ENCODE assay signal across 1 cellular context in genomic region chr3:72462611-72463011, GRCh38.
TF ChIP-seq lines count a peak whose summit lies in the region.

No MANE protein-coding gene starts in this region.

TF ChIP-seq in HepG2, 621 proteins besides CTCF, POLR2A, EP300 and RAD21 (continued from another document and continues in another):
- no peak for TF ChIP-seq PAX8 (CRISPR knock-in tag; IDR thresholded peaks at IDR 0.05; ENCODE audit: borderline replicate concordance)
- no peak for TF ChIP-seq XBP1 (CRISPR knock-in tag; IDR thresholded peaks at IDR 0.05)
- TF ChIP-seq ZFP37 (CRISPR knock-in tag; IDR thresholded peaks at IDR 0.05; ENCODE audit: borderline replicate concordance): no peak
- TF ChIP-seq ZNF670 (CRISPR knock-in tag; IDR thresholded peaks at IDR 0.05; ENCODE audit: borderline replicate concordance): peak; percentile 55; the same call in 1 of the 2 replicates
- TF ChIP-seq ZNF850 (CRISPR knock-in tag; conservative IDR thresholded peaks at IDR 0.05): no peak
- 0 out of 2 replicates have a peak, but pooled peaks have one; percentile 45 for TF ChIP-seq ZNF205 (CRISPR knock-in tag; IDR thresholded peaks at IDR 0.05)
- TF ChIP-seq RCOR2 (CRISPR knock-in tag; IDR thresholded peaks at IDR 0.05): peak; percentile 89
- TF ChIP-seq AGO1 (IDR thresholded peaks at IDR 0.05; ENCODE audit: low read depth, low read length, poor library complexity, severe bottlenecking): no peak
- no peak for TF ChIP-seq ZNF678 (CRISPR knock-in tag; IDR thresholded peaks at IDR 0.05)
- TF ChIP-seq TBX2 (CRISPR knock-in tag; IDR thresholded peaks at IDR 0.05; ENCODE audit: borderline replicate concordance): peak; percentile 69; the same call in 1 of the 2 replicates
- TF ChIP-seq TFDP2 (CRISPR knock-in tag; IDR thresholded peaks at IDR 0.05): peak; percentile 45; the same call in 1 of the 2 replicates
- TF ChIP-seq SMAD3 (CRISPR knock-in tag; IDR thresholded peaks at IDR 0.05): peak; percentile 55; the same call in 1 of the 2 replicates
- TF ChIP-seq MBD4 (IDR thresholded peaks at IDR 0.05; ENCODE audit: borderline replicate concordance, low read length): no peak
- peak; percentile 60; the same call in 1 of the 2 replicates for TF ChIP-seq ZNF644 (CRISPR knock-in tag; IDR thresholded peaks at IDR 0.05; ENCODE audit: low read depth)
- TF ChIP-seq ZNF597 (CRISPR knock-in tag; IDR thresholded peaks at IDR 0.05): no peak
- TF ChIP-seq ZNF33B (CRISPR knock-in tag; IDR thresholded peaks at IDR 0.05): no peak
- no peak for TF ChIP-seq MLXIP (CRISPR knock-in tag; IDR thresholded peaks at IDR 0.05; ENCODE audit: borderline replicate concordance)
- no peak for TF ChIP-seq HNRNPH1 (optimal IDR thresholded peaks at IDR 0.05; ENCODE audit: low read depth, low read length)
- no peak for TF ChIP-seq ZNF703 (CRISPR knock-in tag; IDR thresholded peaks at IDR 0.05; ENCODE audit: borderline replicate concordance)
- TF ChIP-seq ZNF878 (CRISPR knock-in tag; IDR thresholded peaks at IDR 0.05): no peak; the same call in 1 of the 2 replicates
- TF ChIP-seq ZBTB1 (CRISPR knock-in tag; IDR thresholded peaks at IDR 0.05; ENCODE audit: borderline replicate concordance): no peak
- TF ChIP-seq RXRB (CRISPR knock-in tag; IDR thresholded peaks at IDR 0.05; ENCODE audit: borderline replicate concordance): peak; percentile 93
- TF ChIP-seq ZBTB49 (CRISPR knock-in tag; IDR thresholded peaks at IDR 0.05; ENCODE audit: borderline replicate concordance): no peak
- 0 out of 2 replicates have a peak, but pooled peaks have one; percentile 40 for TF ChIP-seq KDM2A (CRISPR knock-in tag; IDR thresholded peaks at IDR 0.05; ENCODE audit: borderline replicate concordance, low read depth)
- TF ChIP-seq ZNF746 (CRISPR knock-in tag; IDR thresholded peaks at IDR 0.05): 0 out of 2 replicates have a peak, but pooled peaks have one; percentile 68
- TF ChIP-seq JDP2 (CRISPR knock-in tag; IDR thresholded peaks at IDR 0.05; ENCODE audit: borderline replicate concordance): no peak
- TF ChIP-seq ZNF574 (CRISPR knock-in tag; IDR thresholded peaks at IDR 0.05): peak; percentile 51
- TF ChIP-seq ZNF7 (CRISPR knock-in tag; IDR thresholded peaks at IDR 0.05): no peak
- TF ChIP-seq SKIL (CRISPR knock-in tag; IDR thresholded peaks at IDR 0.05; ENCODE audit: borderline replicate concordance): peak; percentile 93
- peak; percentile 76; the same call in 1 of the 2 replicates for TF ChIP-seq ZNF792 (CRISPR knock-in tag; IDR thresholded peaks at IDR 0.05)
- TF ChIP-seq HES4 (CRISPR knock-in tag; IDR thresholded peaks at IDR 0.05; ENCODE audit: borderline replicate concordance): no peak
- TF ChIP-seq ZNF431 (CRISPR knock-in tag; IDR thresholded peaks at IDR 0.05; ENCODE audit: borderline replicate concordance, low read depth): peak; percentile 29; the same call in 1 of the 2 replicates
- no peak for TF ChIP-seq MXI1 (IDR thresholded peaks at IDR 0.05; ENCODE audit: borderline replicate concordance, low read depth, low read length)
- no peak for TF ChIP-seq BRF2 (CRISPR knock-in tag; IDR thresholded peaks at IDR 0.05)
- TF ChIP-seq MAFF (IDR thresholded peaks at IDR 0.05; ENCODE audit: low read depth, low read length): no peak
- no peak for TF ChIP-seq SMAD1 (CRISPR knock-in tag; IDR thresholded peaks at IDR 0.05; ENCODE audit: borderline replicate concordance, low read depth)
- peak; percentile 87 for TF ChIP-seq ZMYM4 (CRISPR knock-in tag; IDR thresholded peaks at IDR 0.05)
- peak; percentile 86 to 96 for TF ChIP-seq NR2F1 (CRISPR knock-in tag; IDR thresholded peaks at IDR 0.05)
- no peak for TF ChIP-seq PCBP1 (IDR thresholded peaks at IDR 0.05; ENCODE audit: borderline replicate concordance, low read depth, low read length)
- no peak for TF ChIP-seq ZNF720 (CRISPR knock-in tag; IDR thresholded peaks at IDR 0.05)
- no peak for TF ChIP-seq RFXANK (CRISPR knock-in tag; IDR thresholded peaks at IDR 0.05)
- TF ChIP-seq SRY (CRISPR knock-in tag; IDR thresholded peaks at IDR 0.05): peak; percentile 46; the same call in 1 of the 2 replicates
- peak; percentile 82 for TF ChIP-seq TEAD3 (CRISPR knock-in tag; optimal IDR thresholded peaks at IDR 0.05; ENCODE audit: borderline replicate concordance)
- TF ChIP-seq PLSCR1 (CRISPR knock-in tag; IDR thresholded peaks at IDR 0.05; ENCODE audit: borderline replicate concordance): no peak
